28 cellular contexts compared by ENCODE assay signal in genomic region chr7:1348096-1348835, GRCh38.
"Had no signal": no experiment of that assay in that cellular context is flagged by ENCODE, and none has a peak within 500 bp of the region (broad histone marks: within the 10 kb centered on the region; RNA-seq: fewer than 3 reads in every experiment).

No MANE protein-coding gene starts in this region.

- H3K27me3 ChIP-seq: foreskin keratinocyte, right lobe of liver had no signal

- H3K27ac ChIP-seq: esophagus muscularis mucosa, foreskin keratinocyte, right lobe of liver, thoracic aorta, WERI-Rb-1 had no signal

- H3K4me1 ChIP-seq: esophagus muscularis mucosa, foreskin keratinocyte, right lobe of liver had no signal

- H3K4me3 ChIP-seq: esophagus muscularis mucosa, right lobe of liver, thoracic aorta had no signal

- H3K4me3 Mint-ChIP-seq: activated CD4-positive, alpha-beta memory T cell treated with anti-CD3 and anti-CD28 coated beads for 36 hours; activated CD4-positive, alpha-beta T cell treated with anti-CD3 and anti-CD28 coated beads, Interleukin-2, amount 10 ng/mL, durations not matched to agents 24 days and 14 days; activated T-cell treated with anti-CD3 and anti-CD28 coated beads, Interleukin-2, amount 50 U/mL, for 24 hours; dendritic cell treated with granulocyte-macrophage colony-stimulating factor and Interleukin-4, amounts not matched to agents 40 ng/mL and 50 ng/mL, for 4 days; mesothelial cell of epicardium; naive B cell; stimulated activated effector memory CD8-positive, alpha-beta T cell treated with anti-CD3 and anti-CD28 coated beads, Interleukin-12 subunit alpha, Interleukin-12 subunit beta, amount 100 ng/mL, for 72 hours; stimulated activated naive CD8-positive, alpha-beta T cell treated with anti-CD3 and anti-CD28 coated beads, Interleukin-15, Interleukin-2, amounts not matched to agents 100 ng/mL and 50 ng/mL, for 24 hours; T-helper 17 cell had no signal

- DNase-seq: activated CD4-positive, alpha-beta memory T cell treated with anti-CD3 and anti-CD28 coated beads for 36 hours; activated CD4-positive, alpha-beta T cell treated with anti-CD3 and anti-CD28 coated beads, Interleukin-2, amount 10 ng/mL, durations not matched to agents 24 days and 14 days; activated CD4-positive, CD25-positive, alpha-beta regulatory T cell treated with anti-CD3 and anti-CD28 coated beads, Interleukin-2, amount 50 U/mL, for 72 hours; activated CD8-positive, alpha-beta memory T cell treated with anti-CD3 and anti-CD28 coated beads, Interleukin-2, amount 50 U/mL, for 48 hours; activated gamma-delta T cell treated with Interleukin-2 at 50 U/mL for 16 hours; activated naive CD4-positive, alpha-beta T cell treated with anti-CD3 and anti-CD28 coated beads, Interleukin-2, amount 50 U/mL, for 16 hours; activated T-cell treated with anti-CD3 and anti-CD28 coated beads, Interleukin-2, amount 50 U/mL, for 24 hours; amniotic stem cell; central memory CD4-positive, alpha-beta T cell; effector CD4-positive, alpha-beta T cell; foreskin keratinocyte; mammary epithelial cell; naive B cell; occipital lobe; stimulated activated CD4-positive, alpha-beta T cell treated with anti-CD3 and anti-CD28 coated beads, Interleukin-12 subunit alpha, Interleukin-12 subunit beta, amount 100 ng/mL, for 4 hours; stimulated activated CD4-positive, alpha-beta T cell treated with anti-CD3 and anti-CD28 coated beads, Interleukin-4, amount 100 ng/mL, for 24 hours; T-helper 17 cell; T1000; trophoblast cell; WERI-Rb-1 had no signal

- ATAC-seq: foreskin keratinocyte; left ventricle myocardium superior; right lobe of liver; stimulated activated effector memory CD8-positive, alpha-beta T cell treated with anti-CD3 and anti-CD28 coated beads, Interleukin-12 subunit alpha, Interleukin-12 subunit beta, amount 100 ng/mL, for 72 hours; T-helper 17 cell had no signal

- H3K9me3 Mint-ChIP-seq: activated CD4-positive, alpha-beta memory T cell treated with anti-CD3 and anti-CD28 coated beads for 36 hours; activated CD4-positive, alpha-beta T cell treated with anti-CD3 and anti-CD28 coated beads, Interleukin-2, amount 10 ng/mL, durations not matched to agents 24 days and 14 days; activated T-cell treated with anti-CD3 and anti-CD28 coated beads, Interleukin-2, amount 50 U/mL, for 24 hours; mesothelial cell of epicardium; stimulated activated effector memory CD8-positive, alpha-beta T cell treated with anti-CD3 and anti-CD28 coated beads, Interleukin-12 subunit alpha, Interleukin-12 subunit beta, amount 100 ng/mL, for 72 hours; stimulated activated naive CD8-positive, alpha-beta T cell treated with anti-CD3 and anti-CD28 coated beads, Interleukin-15, Interleukin-2, amounts not matched to agents 100 ng/mL and 50 ng/mL, for 24 hours had no signal

- H3K27me3 Mint-ChIP-seq: activated CD4-positive, alpha-beta T cell treated with anti-CD3 and anti-CD28 coated beads, Interleukin-2, amount 10 ng/mL, durations not matched to agents 24 days and 14 days had no signal

- H3K27ac Mint-ChIP-seq: activated CD4-positive, alpha-beta memory T cell treated with anti-CD3 and anti-CD28 coated beads for 36 hours; activated CD4-positive, alpha-beta T cell treated with anti-CD3 and anti-CD28 coated beads, Interleukin-2, amount 10 ng/mL, durations not matched to agents 24 days and 14 days; activated T-cell treated with anti-CD3 and anti-CD28 coated beads, Interleukin-2, amount 50 U/mL, for 24 hours; dendritic cell treated with granulocyte-macrophage colony-stimulating factor and Interleukin-4, amounts not matched to agents 40 ng/mL and 50 ng/mL, for 4 days; mesothelial cell of epicardium; naive B cell; stimulated activated effector memory CD8-positive, alpha-beta T cell treated with anti-CD3 and anti-CD28 coated beads, Interleukin-12 subunit alpha, Interleukin-12 subunit beta, amount 100 ng/mL, for 72 hours; stimulated activated naive CD8-positive, alpha-beta T cell treated with anti-CD3 and anti-CD28 coated beads, Interleukin-15, Interleukin-2, amounts not matched to agents 100 ng/mL and 50 ng/mL, for 24 hours; T-helper 17 cell had no signal

- H3K36me3 Mint-ChIP-seq: activated CD4-positive, alpha-beta memory T cell treated with anti-CD3 and anti-CD28 coated beads for 36 hours; mesothelial cell of epicardium; naive B cell; stimulated activated effector memory CD8-positive, alpha-beta T cell treated with anti-CD3 and anti-CD28 coated beads, Interleukin-12 subunit alpha, Interleukin-12 subunit beta, amount 100 ng/mL, for 72 hours had no signal

- H3K9me3 ChIP-seq: esophagus muscularis mucosa, right lobe of liver, thoracic aorta had no signal

- H3K36me3 ChIP-seq: esophagus muscularis mucosa, right lobe of liver, thoracic aorta, WERI-Rb-1 had no signal

- H3K4me1 Mint-ChIP-seq: activated CD4-positive, alpha-beta T cell treated with anti-CD3 and anti-CD28 coated beads, Interleukin-2, amount 10 ng/mL, durations not matched to agents 24 days and 14 days; mesothelial cell of epicardium; naive B cell; stimulated activated effector memory CD8-positive, alpha-beta T cell treated with anti-CD3 and anti-CD28 coated beads, Interleukin-12 subunit alpha, Interleukin-12 subunit beta, amount 100 ng/mL, for 72 hours; T-helper 17 cell had no signal
